In genomic region chr10:60434418-60435046, GRCh38 we compare ENCODE assay signal across 8 cellular contexts. TPM values are rescaled to one million over a fixed set of nuclear protein-coding genes. Genes with fewer than 3 reads are reported as not detected.
DNase-seq lines count a peak whose midpoint lies in the region; ATAC-seq and TF ChIP-seq lines count a peak whose summit lies in the region.

No MANE protein-coding gene starts in this region.

- H3K36me3 ChIP-seq in adipocyte (ENCODE audit: control insufficient read depth, insufficient read depth, low read length, severe bottlenecking) (no peaks in the 10 kb centered on the region), right atrium auricular region (no peaks in the 10 kb centered on the region), stomach (no peaks in the 10 kb centered on the region)

- no peak for TF ChIP-seq EP300 in stomach (IDR thresholded peaks at IDR 0.05)

- ATAC-seq in HG03442 (IDR thresholded peaks at IDR 0.05; ENCODE audit: unreplicated experiment) (no peak), HG03378 (IDR thresholded peaks at IDR 0.05; ENCODE audit: unreplicated experiment) (no peak)

- peaks cover 26% of the 10 kb centered on the region for H3K4me1 ChIP-seq in adipocyte (ENCODE audit: control insufficient read depth, insufficient read depth, low read length)
- H3K4me1 ChIP-seq in right atrium auricular region, result peaks cover 0 to 19% of the 10 kb centered on the region in 2 donors
- peaks cover 0 to 11% (median 0%) of the 10 kb centered on the region in 4 donors for H3K4me1 ChIP-seq in stomach

- H3K27ac ChIP-seq in right atrium auricular region, result no peak overlapping the region
- no peak overlapping the region for H3K27ac ChIP-seq in stomach

- peak; percentile 29; the same call in 1 of the 2 replicates for TF ChIP-seq CTCF in GM12874 (IDR thresholded peaks at IDR 0.05; ENCODE audit: insufficient read depth, low read depth, low read length)
- TF ChIP-seq CTCF in right atrium auricular region (IDR thresholded peaks at IDR 0.05), result peak; percentile 5 to 77
- TF ChIP-seq CTCF in stomach (IDR thresholded peaks at IDR 0.05), result peak in 5 of 7 experiments; percentile 49 to 71 (median 63)

- H3K27me3 ChIP-seq in adipocyte (replicated peaks; ENCODE audit: control insufficient read depth, insufficient read depth, low read length) (no peaks in the 10 kb centered on the region), right atrium auricular region (no peaks in the 10 kb centered on the region), stomach (no peaks in the 10 kb centered on the region)

- no peak for TF ChIP-seq POLR2A in stomach (IDR thresholded peaks at IDR 0.05)

- intact Hi-C loops in stomach (cut with DNase I; ENCODE audit: low total_unique reads), result loop anchor here (10.0 kb wide), 2 partner anchors 220 to 330 kb away; no protein-coding TSS in a partner anchor

- no peak overlapping the region for H3K4me3 ChIP-seq in adipocyte (ENCODE audit: low read length)
- no peak overlapping the region for H3K4me3 ChIP-seq in right atrium auricular region
- no peak overlapping the region for H3K4me3 ChIP-seq in stomach

- 58 to 67% (median 62%) methylated on average over 3 of the region's 3 CpGs for WGBS in stomach, 5 donors

- no peak overlapping the region for H3K9ac ChIP-seq in adipocyte (ENCODE audit: low read length)

- peak; percentile 32 for DNase-seq in AG08396 (ENCODE audit: low spot score)
- DNase-seq in NCI-H1092 (lab: John Stamatoyannopoulos, UW), result peak; percentile 16
- peak; percentile 83 for DNase-seq in adipocyte (ENCODE audit: low read depth)
- DNase-seq in right atrium auricular region (ENCODE audit: low spot score), result no peak
- no peak for DNase-seq in stomach

- H3K9me3 ChIP-seq in adipocyte (ENCODE audit: control insufficient read depth, low read length) (no peaks in the 10 kb centered on the region), right atrium auricular region (no peaks in the 10 kb centered on the region), stomach (no peaks in the 10 kb centered on the region)

RNA-seq across cellular contexts. Expression of gene ANK3, which starts 44.9 kb away (rescaled TPM):
- total RNA-seq in right atrium auricular region (100 to 1,000 TPM; 189 to 198 TPM), stomach (100 to 1,000 TPM in 2 of 5 donors, 10 to 100 TPM in 3; 27.4 to 115 (median 47.7) TPM)
- polyA plus RNA-seq in stomach, result 10 to 100 TPM in 1 of 3 donors, 1 to 10 TPM in 2; 3.6 to 12.8 (median 6.7) TPM

Comparison
In these comparisons a context has a peak if more than half of its experiments do, and no peak if none do; other contexts are left out.
1. DNase-seq: peak in AG08396 (single experiment), NCI-H1092 (single experiment) and adipocyte (single experiment); none in right atrium auricular region (single experiment) and stomach (single experiment).
2. Peak in every context shown above with its lines, with median percentiles within 50 percentile points of each other: CTCF ChIP-seq.